33 cellular contexts compared by ENCODE assay signal in the genomic region with DNA sequence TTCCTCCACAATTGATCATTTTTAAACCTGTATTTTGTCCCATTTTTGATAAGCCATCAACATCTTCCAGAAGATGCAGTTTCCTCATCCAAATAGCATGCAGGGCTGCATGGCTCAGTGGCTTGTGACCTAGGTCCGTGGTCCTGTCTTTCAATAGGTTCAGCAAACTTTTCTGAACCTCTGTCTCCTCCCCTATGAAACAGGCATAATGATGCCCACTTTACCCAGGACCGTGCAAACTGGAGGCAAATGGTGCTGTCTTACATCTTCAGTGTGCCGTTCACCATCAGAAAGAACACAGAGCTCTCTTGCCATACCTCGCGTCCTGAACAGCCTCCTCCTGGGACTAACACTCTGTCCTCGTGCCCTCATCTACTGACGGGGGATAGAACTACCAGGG.
"Had no signal": no experiment of that assay in that cellular context is flagged by ENCODE, and none has a peak within 500 bp of the region (broad histone marks: within the 10 kb centered on the region; RNA-seq: fewer than 3 reads in every experiment).

No MANE protein-coding gene starts in this region.

- H3K4me3 Mint-ChIP-seq: activated CD4-positive, alpha-beta memory T cell treated with anti-CD3 and anti-CD28 coated beads, Interleukin-2, amount 10 ng/mL, durations not matched to agents 7 days and 5 days; activated CD4-positive, alpha-beta T cell treated with anti-CD3 and anti-CD28 coated beads for 36 hours; activated CD8-positive, alpha-beta memory T cell treated with anti-CD3 and anti-CD28 coated beads, Interleukin-2, amount 10 ng/mL, durations not matched to agents 7 days and 5 days; activated CD8-positive, alpha-beta T cell treated with anti-CD3 and anti-CD28 coated beads, Interleukin-2, amount 10 ng/mL, durations not matched to agents 7 days and 5 days; activated naive CD4-positive, alpha-beta T cell treated with anti-CD3 and anti-CD28 coated beads, Interleukin-2, amount 10 ng/mL, durations not matched to agents 7 days and 5 days; activated naive CD4-positive, alpha-beta T cell treated with anti-CD3 and anti-CD28 coated beads, Interleukin-2, amount 50 U/mL, for 24 hours; activated naive CD8-positive, alpha-beta T cell; activated T-cell treated with anti-CD3 and anti-CD28 coated beads, Interleukin-2, amount 50 U/mL, for 24 hours; T-cell; T-helper 2 cell treated with Interferon-gamma antibody and Interleukin-4, amounts not matched to agents 5 μg/mL and 100 μg/mL, for 36 hours; WTC11 had no signal

- H3K36me3 ChIP-seq: adrenal gland, brain microvascular endothelial cell, breast epithelium, WERI-Rb-1 had no signal

- H3K36me3 Mint-ChIP-seq: activated CD8-positive, alpha-beta memory T cell treated with anti-CD3 and anti-CD28 coated beads, Interleukin-2, amount 10 ng/mL, durations not matched to agents 7 days and 5 days; activated naive CD4-positive, alpha-beta T cell treated with anti-CD3 and anti-CD28 coated beads, Interleukin-2, amount 10 ng/mL, durations not matched to agents 7 days and 5 days; activated naive CD4-positive, alpha-beta T cell treated with anti-CD3 and anti-CD28 coated beads, Interleukin-2, amount 50 U/mL, for 24 hours; activated naive CD8-positive, alpha-beta T cell; T-cell; WTC11 had no signal

- H3K27ac ChIP-seq: adrenal gland, body of pancreas, brain microvascular endothelial cell, breast epithelium, WERI-Rb-1 had no signal

- H3K9me3 ChIP-seq: adrenal gland, body of pancreas, breast epithelium had no signal

- H3K27me3 ChIP-seq: adrenal gland, body of pancreas, breast epithelium had no signal

- H3K27me3 Mint-ChIP-seq: activated CD4-positive, alpha-beta memory T cell treated with anti-CD3 and anti-CD28 coated beads, Interleukin-2, amount 10 ng/mL, durations not matched to agents 7 days and 5 days; activated naive CD4-positive, alpha-beta T cell treated with anti-CD3 and anti-CD28 coated beads, Interleukin-2, amount 50 U/mL, for 24 hours had no signal

- DNase-seq: activated CD4-positive, alpha-beta memory T cell treated with anti-CD3 and anti-CD28 coated beads, Interleukin-2, amount 10 ng/mL, durations not matched to agents 7 days and 5 days; activated CD4-positive, alpha-beta T cell treated with anti-CD3 and anti-CD28 coated beads for 1 hour; activated CD4-positive, alpha-beta T cell treated with anti-CD3 and anti-CD28 coated beads for 36 hours; activated CD4-positive, alpha-beta T cell treated with anti-CD3 and anti-CD28 coated beads for 48 hours; activated CD4-positive, alpha-beta T cell treated with anti-CD3 and anti-CD28 coated beads, Interleukin-2, amount 50 U/mL, for 48 hours; activated CD4-positive, CD25-positive, alpha-beta regulatory T cell; activated CD8-positive, alpha-beta memory T cell treated with anti-CD3 and anti-CD28 coated beads for 24 hours; activated CD8-positive, alpha-beta memory T cell treated with anti-CD3 and anti-CD28 coated beads, Interleukin-2, amount 10 ng/mL, durations not matched to agents 7 days and 5 days; activated CD8-positive, alpha-beta memory T cell treated with anti-CD3 and anti-CD28 coated beads, Interleukin-2, amount 50 U/mL, for 48 hours; activated CD8-positive, alpha-beta T cell treated with anti-CD3 and anti-CD28 coated beads, Interleukin-2, amount 10 ng/mL, durations not matched to agents 7 days and 5 days; activated effector memory CD4-positive, alpha-beta T cell treated with Interleukin-2 at 50 U/mL for 16 hours; activated gamma-delta T cell; activated naive CD4-positive, alpha-beta T cell treated with anti-CD3 and anti-CD28 coated beads, Interleukin-2, amount 10 ng/mL, durations not matched to agents 7 days and 5 days; activated naive CD4-positive, alpha-beta T cell treated with Interleukin-2 at 50 U/mL for 16 hours; activated T-cell treated with anti-CD3 and anti-CD28 coated beads, Interleukin-2, amount 50 U/mL, for 24 hours; activated T-cell treated with anti-CD3 and anti-CD28 coated beads, Interleukin-2, amount 50 U/mL, for 48 hours; adrenal gland; amniotic stem cell; aorta; body of pancreas; brain microvascular endothelial cell; central memory CD4-positive, alpha-beta T cell; T-cell; T-helper 2 cell; T-helper 9 cell; WERI-Rb-1 had no signal

- H3K4me1 ChIP-seq: breast epithelium had no signal

- ATAC-seq: activated CD4-positive, alpha-beta T cell treated with anti-CD3 and anti-CD28 coated beads for 36 hours; activated CD4-positive, CD25-positive, alpha-beta regulatory T cell treated with anti-CD3 and anti-CD28 coated beads, Interleukin-2, amount 50 U/mL, for 24 hours; activated CD8-positive, alpha-beta memory T cell treated with anti-CD3 and anti-CD28 coated beads, Interleukin-2, amount 10 ng/mL, durations not matched to agents 7 days and 5 days; activated CD8-positive, alpha-beta T cell treated with anti-CD3 and anti-CD28 coated beads, Interleukin-2, amount 10 ng/mL, durations not matched to agents 7 days and 5 days; body of pancreas; T-cell; WTC11 had no signal

- H3K4me3 ChIP-seq: adrenal gland, body of pancreas, breast epithelium had no signal

- H3K27ac Mint-ChIP-seq: activated CD4-positive, alpha-beta memory T cell treated with anti-CD3 and anti-CD28 coated beads, Interleukin-2, amount 10 ng/mL, durations not matched to agents 7 days and 5 days; activated CD4-positive, alpha-beta T cell treated with anti-CD3 and anti-CD28 coated beads for 36 hours; activated CD8-positive, alpha-beta memory T cell treated with anti-CD3 and anti-CD28 coated beads, Interleukin-2, amount 10 ng/mL, durations not matched to agents 7 days and 5 days; activated CD8-positive, alpha-beta T cell treated with anti-CD3 and anti-CD28 coated beads, Interleukin-2, amount 10 ng/mL, durations not matched to agents 7 days and 5 days; activated naive CD4-positive, alpha-beta T cell treated with anti-CD3 and anti-CD28 coated beads, Interleukin-2, amount 10 ng/mL, durations not matched to agents 7 days and 5 days; activated naive CD4-positive, alpha-beta T cell treated with anti-CD3 and anti-CD28 coated beads, Interleukin-2, amount 50 U/mL, for 24 hours; activated naive CD8-positive, alpha-beta T cell; activated T-cell treated with anti-CD3 and anti-CD28 coated beads, Interleukin-2, amount 50 U/mL, for 24 hours; activated T-helper 2 cell treated with anti-CD3 and anti-CD28 coated beads, Interferon-gamma antibody, Interleukin-2, Interleukin-4, amounts not matched to agents 10 μg/mL and 5 μg/mL and 100 μg/mL, durations not matched to agents 14 hours and 24 hours and 36 hours; T-cell; T-helper 2 cell treated with Interferon-gamma antibody and Interleukin-4, amounts not matched to agents 5 μg/mL and 100 μg/mL, for 36 hours; WTC11 had no signal

- H3K9me3 Mint-ChIP-seq: activated CD4-positive, alpha-beta memory T cell treated with anti-CD3 and anti-CD28 coated beads, Interleukin-2, amount 10 ng/mL, durations not matched to agents 7 days and 5 days; activated naive CD4-positive, alpha-beta T cell treated with anti-CD3 and anti-CD28 coated beads, Interleukin-2, amount 10 ng/mL, durations not matched to agents 7 days and 5 days; activated naive CD4-positive, alpha-beta T cell treated with anti-CD3 and anti-CD28 coated beads, Interleukin-2, amount 50 U/mL, for 24 hours; activated T-cell treated with anti-CD3 and anti-CD28 coated beads, Interleukin-2, amount 50 U/mL, for 24 hours; activated T-helper 2 cell treated with anti-CD3 and anti-CD28 coated beads, Interferon-gamma antibody, Interleukin-2, Interleukin-4, amounts not matched to agents 10 μg/mL and 5 μg/mL and 100 μg/mL, durations not matched to agents 14 hours and 24 hours and 36 hours; T-cell; T-helper 2 cell treated with Interferon-gamma antibody and Interleukin-4, amounts not matched to agents 5 μg/mL and 100 μg/mL, for 36 hours; WTC11 had no signal
